In the genomic region with DNA sequence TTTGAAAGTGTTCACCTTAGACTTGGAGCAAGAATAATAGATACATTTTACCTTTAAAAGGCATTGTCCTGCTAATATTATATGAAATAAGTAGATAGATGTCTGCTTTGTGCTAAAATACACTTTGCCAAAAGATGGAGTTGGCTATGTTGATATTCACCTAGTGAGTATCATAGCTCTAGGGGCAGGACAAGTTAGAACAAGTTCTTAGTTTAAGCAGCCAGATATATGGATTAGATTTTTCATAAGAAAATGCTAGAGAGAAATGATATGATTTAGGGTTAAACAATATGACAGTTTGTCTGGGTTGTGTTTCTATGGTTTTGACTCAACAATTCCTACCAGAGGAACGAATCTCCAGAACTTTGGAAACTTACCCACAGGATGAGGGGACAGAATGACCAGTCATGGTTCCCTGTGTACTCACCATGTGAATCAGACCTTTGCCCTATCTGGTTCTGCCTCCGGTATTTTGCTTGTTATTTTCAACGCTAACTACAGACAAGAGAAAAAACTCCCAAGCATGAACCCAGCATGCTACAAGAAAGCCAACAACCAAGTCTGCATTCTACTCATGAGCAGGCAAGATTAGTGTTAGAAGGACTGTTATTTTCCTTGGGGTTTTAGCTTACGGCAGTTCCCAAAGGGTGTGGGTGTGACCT, we compare ENCODE assay signal across 1 cellular context.
A peak's percentile ranks its signal among the peaks of the same experiment; 100 is the strongest.
TF ChIP-seq lines count a peak whose summit lies in the region.

No MANE protein-coding gene starts in this region.

TF ChIP-seq in HepG2, 621 proteins besides CTCF, POLR2A, EP300 and RAD21 (continued from another document and continues in another):
- TF ChIP-seq, protein P1, sequence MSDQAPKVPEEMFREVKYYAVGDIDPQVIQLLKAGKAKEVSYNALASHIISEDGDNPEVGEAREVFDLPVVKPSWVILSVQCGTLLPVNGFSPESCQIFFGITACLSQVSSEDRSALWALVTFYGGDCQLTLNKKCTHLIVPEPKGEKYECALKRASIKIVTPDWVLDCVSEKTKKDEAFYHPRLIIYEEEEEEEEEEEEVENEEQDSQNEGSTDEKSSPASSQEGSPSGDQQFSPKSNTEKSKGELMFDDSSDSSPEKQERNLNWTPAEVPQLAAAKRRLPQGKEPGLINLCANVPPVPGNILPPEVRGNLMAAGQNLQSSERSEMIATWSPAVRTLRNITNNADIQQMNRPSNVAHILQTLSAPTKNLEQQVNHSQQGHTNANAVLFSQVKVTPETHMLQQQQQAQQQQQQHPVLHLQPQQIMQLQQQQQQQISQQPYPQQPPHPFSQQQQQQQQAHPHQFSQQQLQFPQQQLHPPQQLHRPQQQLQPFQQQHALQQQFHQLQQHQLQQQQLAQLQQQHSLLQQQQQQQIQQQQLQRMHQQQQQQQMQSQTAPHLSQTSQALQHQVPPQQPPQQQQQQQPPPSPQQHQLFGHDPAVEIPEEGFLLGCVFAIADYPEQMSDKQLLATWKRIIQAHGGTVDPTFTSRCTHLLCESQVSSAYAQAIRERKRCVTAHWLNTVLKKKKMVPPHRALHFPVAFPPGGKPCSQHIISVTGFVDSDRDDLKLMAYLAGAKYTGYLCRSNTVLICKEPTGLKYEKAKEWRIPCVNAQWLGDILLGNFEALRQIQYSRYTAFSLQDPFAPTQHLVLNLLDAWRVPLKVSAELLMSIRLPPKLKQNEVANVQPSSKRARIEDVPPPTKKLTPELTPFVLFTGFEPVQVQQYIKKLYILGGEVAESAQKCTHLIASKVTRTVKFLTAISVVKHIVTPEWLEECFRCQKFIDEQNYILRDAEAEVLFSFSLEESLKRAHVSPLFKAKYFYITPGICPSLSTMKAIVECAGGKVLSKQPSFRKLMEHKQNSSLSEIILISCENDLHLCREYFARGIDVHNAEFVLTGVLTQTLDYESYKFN (CRISPR knock-in tag; conservative IDR thresholded peaks at IDR 0.05), result peak; percentile 83
- TF ChIP-seq ETV5 (CRISPR knock-in tag; IDR thresholded peaks at IDR 0.05; ENCODE audit: borderline replicate concordance), result peak; percentile 57; the same call in 1 of the 2 replicates
- no peak for TF ChIP-seq ZNF605 (CRISPR knock-in tag; IDR thresholded peaks at IDR 0.05)
- 0 out of 2 replicates have a peak, but pooled peaks have one; percentile 13 for TF ChIP-seq ELF1 (CRISPR knock-in tag; IDR thresholded peaks at IDR 0.05)
- peak; percentile 51; the same call in 1 of the 2 replicates for TF ChIP-seq KMT2A (CRISPR knock-in tag; IDR thresholded peaks at IDR 0.05)
- TF ChIP-seq MEF2D (CRISPR knock-in tag; IDR thresholded peaks at IDR 0.05), result no peak
- no peak for TF ChIP-seq PITX1 (CRISPR knock-in tag; IDR thresholded peaks at IDR 0.05)
- TF ChIP-seq ZHX2 (IDR thresholded peaks at IDR 0.05; ENCODE audit: low read depth), result no peak
- TF ChIP-seq ZHX2 (CRISPR knock-in tag; IDR thresholded peaks at IDR 0.05; ENCODE audit: borderline replicate concordance), result no peak
- no peak for TF ChIP-seq RBM22 (optimal IDR thresholded peaks at IDR 0.05; ENCODE audit: low read length)
- TF ChIP-seq NR2F6 (IDR thresholded peaks at IDR 0.05), result peak; percentile 66
- TF ChIP-seq NR2F6 (CRISPR knock-in tag; IDR thresholded peaks at IDR 0.05), result peak; percentile 72
- TF ChIP-seq ZNF331 (CRISPR knock-in tag; IDR thresholded peaks at IDR 0.05), result peak; percentile 57; the same call in 1 of the 2 replicates
- TF ChIP-seq ZNF614 (CRISPR knock-in tag; IDR thresholded peaks at IDR 0.05; ENCODE audit: borderline replicate concordance), result peak; percentile 18; the same call in 1 of the 2 replicates
- TF ChIP-seq TEAD2 (CRISPR knock-in tag; IDR thresholded peaks at IDR 0.05), result no peak
- no peak for TF ChIP-seq RBM39 (IDR thresholded peaks at IDR 0.05; ENCODE audit: low read depth, low read length, poor library complexity, severe bottlenecking)
- 0 out of 2 replicates have a peak, but pooled peaks have one; percentile 42 for TF ChIP-seq ZNF761 (CRISPR knock-in tag; conservative IDR thresholded peaks at IDR 0.05)
- TF ChIP-seq HMGXB4 (CRISPR knock-in tag; IDR thresholded peaks at IDR 0.05; ENCODE audit: borderline replicate concordance in 1 of 2, low read depth in 1 of 2), result peak; percentile 45; a peak in 3 of 4 replicates
- no peak for TF ChIP-seq RFX5 (IDR thresholded peaks at IDR 0.05; ENCODE audit: low read depth, low read length)
- no peak for TF ChIP-seq ZNF776 (CRISPR knock-in tag; IDR thresholded peaks at IDR 0.05)
- no peak for TF ChIP-seq PBX2 (CRISPR knock-in tag; IDR thresholded peaks at IDR 0.05)
- TF ChIP-seq DPF2 (CRISPR knock-in tag; IDR thresholded peaks at IDR 0.05; ENCODE audit: borderline replicate concordance, low read depth), result 0 out of 2 replicates have a peak, but pooled peaks have one; percentile 40
- TF ChIP-seq, protein P2, sequence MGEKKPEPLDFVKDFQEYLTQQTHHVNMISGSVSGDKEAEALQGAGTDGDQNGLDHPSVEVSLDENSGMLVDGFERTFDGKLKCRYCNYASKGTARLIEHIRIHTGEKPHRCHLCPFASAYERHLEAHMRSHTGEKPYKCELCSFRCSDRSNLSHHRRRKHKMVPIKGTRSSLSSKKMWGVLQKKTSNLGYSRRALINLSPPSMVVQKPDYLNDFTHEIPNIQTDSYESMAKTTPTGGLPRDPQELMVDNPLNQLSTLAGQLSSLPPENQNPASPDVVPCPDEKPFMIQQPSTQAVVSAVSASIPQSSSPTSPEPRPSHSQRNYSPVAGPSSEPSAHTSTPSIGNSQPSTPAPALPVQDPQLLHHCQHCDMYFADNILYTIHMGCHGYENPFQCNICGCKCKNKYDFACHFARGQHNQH (CRISPR knock-in tag; IDR thresholded peaks at IDR 0.05), result peak; percentile 63; the same call in 1 of the 2 replicates
- TF ChIP-seq EHMT2 (IDR thresholded peaks at IDR 0.05; ENCODE audit: borderline replicate concordance, low read depth, low read length), result no peak
- TF ChIP-seq ATM (IDR thresholded peaks at IDR 0.05; ENCODE audit: borderline replicate concordance), result no peak
- TF ChIP-seq MAX (IDR thresholded peaks at IDR 0.05), result peak; percentile 41
- no peak for TF ChIP-seq MLXIP (CRISPR knock-in tag; IDR thresholded peaks at IDR 0.05; ENCODE audit: borderline replicate concordance)
- peak; percentile 89 for TF ChIP-seq FOXA3 (CRISPR knock-in tag; IDR thresholded peaks at IDR 0.05)
- TF ChIP-seq SRY (CRISPR knock-in tag; IDR thresholded peaks at IDR 0.05), result no peak
- TF ChIP-seq AHDC1 (CRISPR knock-in tag; IDR thresholded peaks at IDR 0.05; ENCODE audit: borderline replicate concordance), result 0 out of 2 replicates have a peak, but pooled peaks have one; percentile 39
